Comparison of ENCODE assay signal across 1 cellular context in the genomic region with DNA sequence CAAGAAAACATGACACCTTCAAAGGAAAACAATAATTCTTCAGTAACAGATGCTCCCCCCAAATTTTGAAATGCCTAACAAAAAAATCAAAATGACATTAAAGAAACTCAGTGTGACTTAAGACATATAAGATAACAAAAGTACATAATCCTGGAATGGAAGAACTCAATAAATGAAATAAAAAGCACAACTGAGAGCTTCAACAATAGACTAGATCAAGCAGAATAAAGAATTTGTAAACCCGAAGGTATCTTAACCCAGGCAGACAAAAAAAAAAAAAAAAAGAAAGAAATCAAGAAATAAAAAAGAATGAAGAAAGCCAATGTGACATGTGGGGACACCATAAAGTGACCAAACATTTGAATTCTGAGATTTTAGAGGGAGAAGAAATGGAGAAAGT.
A peak's percentile ranks its signal among the peaks of the same experiment; 100 is the strongest.
TF ChIP-seq lines count a peak whose summit lies in the region.

No MANE protein-coding gene starts in this region.

TF ChIP-seq in K562, 482 proteins besides CTCF, POLR2A, EP300 and RAD21:
- TF ChIP-seq HLTF (IDR thresholded peaks at IDR 0.05) (0 out of 2 replicates have a peak, but pooled peaks have one; percentile 55), ZNF140 (CRISPR knock-in tag; IDR thresholded peaks at IDR 0.05) (no peak), FOXA3 (CRISPR knock-in tag; conservative IDR thresholded peaks at IDR 0.05 in 1 of 2, IDR thresholded peaks at IDR 0.05 in 1 of 2) (no peak), CHCHD3 (CRISPR knock-in tag; IDR thresholded peaks at IDR 0.05) (no peak), TAF7 (tag; IDR thresholded peaks at IDR 0.05) (no peak), HDGF (IDR thresholded peaks at IDR 0.05) (no peak), CTBP1 (IDR thresholded peaks at IDR 0.05; ENCODE audit: borderline replicate concordance) (no peak), HSF4 (CRISPR knock-in tag; IDR thresholded peaks at IDR 0.05; ENCODE audit: borderline replicate concordance) (no peak), POLR3A (IDR thresholded peaks at IDR 0.05; ENCODE audit: borderline replicate concordance, extremely low read depth, insufficient read depth, insufficient read length) (no peak), CCNT2 (IDR thresholded peaks at IDR 0.05; ENCODE audit: borderline replicate concordance, extremely low read depth, insufficient read length, low read depth, low read length) (no peak), KDM1A (IDR thresholded peaks at IDR 0.05) (no peak), SIN3B (IDR thresholded peaks at IDR 0.05; ENCODE audit: low read depth) (no peak), RBBP5 (IDR thresholded peaks at IDR 0.05; ENCODE audit: borderline replicate concordance, insufficient read depth, low read length, poor library complexity, severe bottlenecking) (no peak), ILK (tag; IDR thresholded peaks at IDR 0.05; ENCODE audit: borderline replicate concordance, low read depth) (no peak), NR4A1 (CRISPR knock-in tag; IDR thresholded peaks at IDR 0.05) (no peak), NR4A1 (tag; IDR thresholded peaks at IDR 0.05) (no peak), MIER1 (IDR thresholded peaks at IDR 0.05; ENCODE audit: low read depth) (no peak), SAFB (IDR thresholded peaks at IDR 0.05; ENCODE audit: borderline replicate concordance, low read depth, low read length) (no peak), ZEB2 (IDR thresholded peaks at IDR 0.05) (peak; percentile 33; the same call in 1 of the 2 replicates), CHD2 (IDR thresholded peaks at IDR 0.05; ENCODE audit: low read depth, low read length) (no peak), ZNF217 (CRISPR knock-in tag; IDR thresholded peaks at IDR 0.05) (no peak), TAF15 (IDR thresholded peaks at IDR 0.05; ENCODE audit: low read depth, low read length) (no peak), ZNF551 (CRISPR knock-in tag; IDR thresholded peaks at IDR 0.05) (no peak), ZNF79 (CRISPR knock-in tag; IDR thresholded peaks at IDR 0.05; ENCODE audit: low read depth) (no peak), MCM5 (IDR thresholded peaks at IDR 0.05; ENCODE audit: low read depth) (no peak), GABPB2 (CRISPR knock-in tag; conservative IDR thresholded peaks at IDR 0.05) (no peak), TRIM28 (IDR thresholded peaks at IDR 0.05) (peak; percentile 91), ZBTB8A (IDR thresholded peaks at IDR 0.05; ENCODE audit: partially characterized antibody) (no peak), HDAC8 (tag; IDR thresholded peaks at IDR 0.05) (no peak), KLF13 (tag; IDR thresholded peaks at IDR 0.05; ENCODE audit: borderline replicate concordance, low read depth) (no peak), ZNF445 (CRISPR knock-in tag; IDR thresholded peaks at IDR 0.05; ENCODE audit: low read depth) (peak; percentile 67; the same call in 1 of the 2 replicates), SREBF1 (IDR thresholded peaks at IDR 0.05; ENCODE audit: borderline replicate concordance, low read depth, low read length) (no peak), MTA3 (IDR thresholded peaks at IDR 0.05; ENCODE audit: borderline replicate concordance) (no peak), CBX3 (IDR thresholded peaks at IDR 0.05; ENCODE audit: borderline replicate concordance in 1 of 2, low read length in 2 of 2) (peak in 1 of 2 experiments; percentile 68; a peak in 1 of 3 replicates), ILF3 (IDR thresholded peaks at IDR 0.05; ENCODE audit: borderline replicate concordance) (no peak), TRIM24 (IDR thresholded peaks at IDR 0.05) (peak; percentile 7 to 38; a peak in 1 of 4 replicates)
- TF ChIP-seq, protein P1, sequence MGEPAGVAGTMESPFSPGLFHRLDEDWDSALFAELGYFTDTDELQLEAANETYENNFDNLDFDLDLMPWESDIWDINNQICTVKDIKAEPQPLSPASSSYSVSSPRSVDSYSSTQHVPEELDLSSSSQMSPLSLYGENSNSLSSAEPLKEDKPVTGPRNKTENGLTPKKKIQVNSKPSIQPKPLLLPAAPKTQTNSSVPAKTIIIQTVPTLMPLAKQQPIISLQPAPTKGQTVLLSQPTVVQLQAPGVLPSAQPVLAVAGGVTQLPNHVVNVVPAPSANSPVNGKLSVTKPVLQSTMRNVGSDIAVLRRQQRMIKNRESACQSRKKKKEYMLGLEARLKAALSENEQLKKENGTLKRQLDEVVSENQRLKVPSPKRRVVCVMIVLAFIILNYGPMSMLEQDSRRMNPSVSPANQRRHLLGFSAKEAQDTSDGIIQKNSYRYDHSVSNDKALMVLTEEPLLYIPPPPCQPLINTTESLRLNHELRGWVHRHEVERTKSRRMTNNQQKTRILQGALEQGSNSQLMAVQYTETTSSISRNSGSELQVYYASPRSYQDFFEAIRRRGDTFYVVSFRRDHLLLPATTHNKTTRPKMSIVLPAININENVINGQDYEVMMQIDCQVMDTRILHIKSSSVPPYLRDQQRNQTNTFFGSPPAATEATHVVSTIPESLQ (CRISPR knock-in tag; IDR thresholded peaks at IDR 0.05): no peak
- TF ChIP-seq, protein P2, sequence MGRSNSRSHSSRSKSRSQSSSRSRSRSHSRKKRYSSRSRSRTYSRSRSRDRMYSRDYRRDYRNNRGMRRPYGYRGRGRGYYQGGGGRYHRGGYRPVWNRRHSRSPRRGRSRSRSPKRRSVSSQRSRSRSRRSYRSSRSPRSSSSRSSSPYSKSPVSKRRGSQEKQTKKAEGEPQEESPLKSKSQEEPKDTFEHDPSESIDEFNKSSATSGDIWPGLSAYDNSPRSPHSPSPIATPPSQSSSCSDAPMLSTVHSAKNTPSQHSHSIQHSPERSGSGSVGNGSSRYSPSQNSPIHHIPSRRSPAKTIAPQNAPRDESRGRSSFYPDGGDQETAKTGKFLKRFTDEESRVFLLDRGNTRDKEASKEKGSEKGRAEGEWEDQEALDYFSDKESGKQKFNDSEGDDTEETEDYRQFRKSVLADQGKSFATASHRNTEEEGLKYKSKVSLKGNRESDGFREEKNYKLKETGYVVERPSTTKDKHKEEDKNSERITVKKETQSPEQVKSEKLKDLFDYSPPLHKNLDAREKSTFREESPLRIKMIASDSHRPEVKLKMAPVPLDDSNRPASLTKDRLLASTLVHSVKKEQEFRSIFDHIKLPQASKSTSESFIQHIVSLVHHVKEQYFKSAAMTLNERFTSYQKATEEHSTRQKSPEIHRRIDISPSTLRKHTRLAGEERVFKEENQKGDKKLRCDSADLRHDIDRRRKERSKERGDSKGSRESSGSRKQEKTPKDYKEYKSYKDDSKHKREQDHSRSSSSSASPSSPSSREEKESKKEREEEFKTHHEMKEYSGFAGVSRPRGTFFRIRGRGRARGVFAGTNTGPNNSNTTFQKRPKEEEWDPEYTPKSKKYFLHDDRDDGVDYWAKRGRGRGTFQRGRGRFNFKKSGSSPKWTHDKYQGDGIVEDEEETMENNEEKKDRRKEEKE (IDR thresholded peaks at IDR 0.05; ENCODE audit: borderline replicate concordance in 1 of 2, control insufficient read depth in 1 of 2, low read depth in 2 of 2, low read length in 1 of 2): no peak
- TF ChIP-seq, protein P3, sequence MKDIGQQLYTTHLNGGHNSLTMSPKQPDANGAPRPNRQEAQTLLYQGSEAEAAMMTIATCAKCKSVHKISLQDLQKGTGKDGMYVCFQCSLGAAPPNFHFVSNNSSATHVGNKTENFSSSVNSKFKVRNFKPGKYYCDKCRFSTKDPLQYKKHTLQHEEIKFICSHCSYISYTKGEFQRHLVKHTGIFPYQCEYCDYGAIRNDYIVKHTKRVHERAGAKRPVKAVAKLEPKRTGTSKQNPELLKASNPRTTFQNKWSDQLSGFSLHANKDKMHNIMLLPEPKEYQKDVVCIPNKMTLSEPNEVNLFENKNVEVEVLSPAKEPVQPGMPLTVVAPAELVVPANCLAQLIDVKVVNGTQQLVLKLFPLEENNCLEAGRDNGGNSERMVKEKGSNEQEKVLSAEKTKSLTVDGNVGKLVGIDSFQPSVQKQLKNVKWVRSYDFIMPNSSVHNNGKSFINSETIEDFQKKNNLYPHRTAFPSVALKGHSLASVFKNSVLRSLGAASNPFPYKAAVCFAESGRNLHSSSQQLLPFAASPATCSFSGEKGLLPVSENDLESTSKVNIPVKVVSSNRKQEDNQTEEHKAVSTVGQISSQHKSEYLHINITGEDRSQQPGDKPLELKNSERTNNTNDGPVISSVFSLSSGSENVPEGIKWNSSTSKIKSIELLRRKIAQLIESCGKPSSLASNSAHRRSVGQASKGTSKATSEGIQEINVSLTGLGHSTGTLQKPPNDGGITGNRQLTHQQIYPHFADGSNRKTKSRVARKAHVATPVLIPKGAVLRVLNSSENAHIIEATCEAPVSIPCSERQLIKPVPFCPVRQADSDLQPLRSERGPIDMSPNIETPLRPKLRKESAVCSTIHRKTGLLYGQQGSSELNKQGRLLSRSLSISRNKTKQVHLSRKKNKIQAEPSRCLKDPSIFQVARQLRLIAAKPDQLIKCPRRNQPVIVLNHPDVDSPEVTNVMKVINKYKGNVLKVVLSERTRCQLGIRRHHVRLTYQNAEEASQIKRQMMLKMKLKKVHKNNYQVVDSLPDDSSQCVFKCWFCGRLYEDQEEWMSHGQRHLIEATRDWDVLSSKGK (CRISPR knock-in tag; IDR thresholded peaks at IDR 0.05): no peak
- TF ChIP-seq, protein P4, sequence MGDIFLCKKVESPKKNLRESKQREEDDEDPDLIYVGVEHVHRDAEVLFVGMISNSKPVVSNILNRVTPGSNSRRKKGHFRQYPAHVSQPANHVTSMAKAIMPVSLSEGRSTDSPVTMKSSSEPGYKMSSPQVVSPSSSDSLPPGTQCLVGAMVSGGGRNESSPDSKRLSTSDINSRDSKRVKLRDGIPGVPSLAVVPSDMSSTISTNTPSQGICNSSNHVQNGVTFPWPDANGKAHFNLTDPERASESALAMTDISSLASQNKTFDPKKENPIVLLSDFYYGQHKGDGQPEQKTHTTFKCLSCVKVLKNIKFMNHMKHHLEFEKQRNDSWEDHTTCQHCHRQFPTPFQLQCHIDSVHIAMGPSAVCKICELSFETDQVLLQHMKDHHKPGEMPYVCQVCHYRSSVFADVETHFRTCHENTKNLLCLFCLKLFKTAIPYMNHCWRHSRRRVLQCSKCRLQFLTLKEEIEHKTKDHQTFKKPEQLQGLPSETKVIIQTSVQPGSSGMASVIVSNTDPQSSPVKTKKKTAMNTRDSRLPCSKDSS (IDR thresholded peaks at IDR 0.05; ENCODE audit: low read depth, partially characterized antibody): peak; percentile 46
- TF ChIP-seq, protein P5, sequence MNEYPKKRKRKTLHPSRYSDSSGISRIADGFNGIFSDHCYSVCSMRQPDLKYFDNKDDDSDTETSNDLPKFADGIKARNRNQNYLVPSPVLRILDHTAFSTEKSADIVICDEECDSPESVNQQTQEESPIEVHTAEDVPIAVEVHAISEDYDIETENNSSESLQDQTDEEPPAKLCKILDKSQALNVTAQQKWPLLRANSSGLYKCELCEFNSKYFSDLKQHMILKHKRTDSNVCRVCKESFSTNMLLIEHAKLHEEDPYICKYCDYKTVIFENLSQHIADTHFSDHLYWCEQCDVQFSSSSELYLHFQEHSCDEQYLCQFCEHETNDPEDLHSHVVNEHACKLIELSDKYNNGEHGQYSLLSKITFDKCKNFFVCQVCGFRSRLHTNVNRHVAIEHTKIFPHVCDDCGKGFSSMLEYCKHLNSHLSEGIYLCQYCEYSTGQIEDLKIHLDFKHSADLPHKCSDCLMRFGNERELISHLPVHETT (CRISPR knock-in tag; conservative IDR thresholded peaks at IDR 0.05 in 1 of 2, IDR thresholded peaks at IDR 0.05 in 1 of 2): no peak
- TF ChIP-seq, protein P6, sequence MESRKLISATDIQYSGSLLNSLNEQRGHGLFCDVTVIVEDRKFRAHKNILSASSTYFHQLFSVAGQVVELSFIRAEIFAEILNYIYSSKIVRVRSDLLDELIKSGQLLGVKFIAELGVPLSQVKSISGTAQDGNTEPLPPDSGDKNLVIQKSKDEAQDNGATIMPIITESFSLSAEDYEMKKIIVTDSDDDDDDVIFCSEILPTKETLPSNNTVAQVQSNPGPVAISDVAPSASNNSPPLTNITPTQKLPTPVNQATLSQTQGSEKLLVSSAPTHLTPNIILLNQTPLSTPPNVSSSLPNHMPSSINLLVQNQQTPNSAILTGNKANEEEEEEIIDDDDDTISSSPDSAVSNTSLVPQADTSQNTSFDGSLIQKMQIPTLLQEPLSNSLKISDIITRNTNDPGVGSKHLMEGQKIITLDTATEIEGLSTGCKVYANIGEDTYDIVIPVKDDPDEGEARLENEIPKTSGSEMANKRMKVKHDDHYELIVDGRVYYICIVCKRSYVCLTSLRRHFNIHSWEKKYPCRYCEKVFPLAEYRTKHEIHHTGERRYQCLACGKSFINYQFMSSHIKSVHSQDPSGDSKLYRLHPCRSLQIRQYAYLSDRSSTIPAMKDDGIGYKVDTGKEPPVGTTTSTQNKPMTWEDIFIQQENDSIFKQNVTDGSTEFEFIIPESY (CRISPR knock-in tag; IDR thresholded peaks at IDR 0.05): no peak
TF ChIP-seq in K562: peak in this region for 7.
